25 cellular contexts compared by ENCODE assay signal in genomic region chr20:36320898-36321695, GRCh38. TPM values are rescaled to one million over a fixed set of nuclear protein-coding genes. Genes with fewer than 3 reads are reported as not detected.
DNase-seq lines count a peak whose midpoint lies in the region; ATAC-seq, FAIRE-seq and TF ChIP-seq lines count a peak whose summit lies in the region.
"Had no signal": no experiment of that assay in that cellular context is flagged by ENCODE, and none has a peak within 500 bp of the region (broad histone marks: within the 10 kb centered on the region; RNA-seq: fewer than 3 reads in every experiment).

No MANE protein-coding gene starts in this region.

- no peak for FAIRE-seq in GM12892 (lab: Jason Lieb, UNC)
- FAIRE-seq: A549, GM19239 had no signal

- no peak overlapping the region for H4K8ac ChIP-seq in trophoblast cell (ENCODE audit: low read depth, low read length)

- no peak overlapping the region for H2AFZ ChIP-seq in trophoblast cell (ENCODE audit: insufficient read depth, low read length, poor library complexity)
- no peak overlapping the region for H2AFZ ChIP-seq in hepatocyte

- H3K36me3 ChIP-seq in NT2/D1 (ENCODE audit: insufficient read depth, insufficient read length, low read length) (no peaks in the 10 kb centered on the region), trophoblast cell (ENCODE audit: control insufficient read depth in 1 of 2, insufficient read depth in 2 of 2, low read length in 2 of 2) (no peaks in the 10 kb centered on the region), hepatocyte (replicated peaks; ENCODE audit: insufficient read depth, low read depth) (no peaks in the 10 kb centered on the region)
- H3K36me3 ChIP-seq: BE2C, HAP-1, Peyer's patch had no signal

- in situ Hi-C loops in G401 (cut with HindIII; ENCODE audit: low sequenced_read_pairs) = no loop called here

- H3K4me1 ChIP-seq in NT2/D1 (ENCODE audit: insufficient read depth, insufficient read length) (peaks cover 19% of the 10 kb centered on the region), trophoblast cell (ENCODE audit: control insufficient read depth in 1 of 2, insufficient read depth in 2 of 2, low read length in 2 of 2) (no peaks in the 10 kb centered on the region), hepatocyte (ENCODE audit: insufficient read depth) (no peaks in the 10 kb centered on the region)
- H3K4me1 ChIP-seq: A549, BE2C, HAP-1, Peyer's patch had no signal

- H3K9me3 ChIP-seq in NT2/D1 (ENCODE audit: insufficient read depth, low read length) (0 out of 2 replicates have a peak, but pooled peaks cover 5% of the 10 kb centered on the region), trophoblast cell (ENCODE audit: insufficient read depth, low read depth, low read length) (peaks cover 2% of the 10 kb centered on the region), hepatocyte (ENCODE audit: low read depth) (no peaks in the 10 kb centered on the region)
- H3K9me3 ChIP-seq: BE2C, HAP-1, Peyer's patch had no signal

- no peak overlapping the region for H3K18ac ChIP-seq in trophoblast cell (ENCODE audit: low read length)

- no peak for TF ChIP-seq CTCF in hepatocyte (IDR thresholded peaks at IDR 0.05; ENCODE audit: poor library complexity)

- H3K79me2 ChIP-seq in trophoblast cell (ENCODE audit: control insufficient read depth, insufficient read depth, low read length, poor library complexity) (no peaks in the 10 kb centered on the region), hepatocyte (no peaks in the 10 kb centered on the region)

- H2AK5ac ChIP-seq in trophoblast cell (ENCODE audit: low read length) = no peak overlapping the region

- H3K9ac ChIP-seq in NT2/D1 (ENCODE audit: insufficient read length, low read depth) (peak overlapping the region; percentile 14), trophoblast cell (ENCODE audit: low read length) (no peak overlapping the region)
- H3K9ac ChIP-seq: KMS-11 had no signal

- H3K27ac ChIP-seq in trophoblast cell (ENCODE audit: low read depth, low read length) (no peak overlapping the region), hepatocyte (no peak overlapping the region)
- H3K27ac ChIP-seq: A549, HL-60, KMS-11, Peyer's patch had no signal

- ATAC-seq in esophagus mucosa (peak; percentile 10), GM18517 (IDR thresholded peaks at IDR 0.05; ENCODE audit: unreplicated experiment) (no peak), GM19351 (IDR thresholded peaks at IDR 0.05; ENCODE audit: unreplicated experiment) (no peak)
- ATAC-seq: A549 had no signal

- H3K4ac ChIP-seq in trophoblast cell (ENCODE audit: low read depth, low read length) = no peak overlapping the region

- H2BK120ac ChIP-seq in trophoblast cell (ENCODE audit: insufficient read depth, low read length, poor library complexity) = no peak overlapping the region

- H3K23ac ChIP-seq in trophoblast cell (ENCODE audit: low read length) = no peak overlapping the region

- H4K12ac ChIP-seq in trophoblast cell (ENCODE audit: low read depth, low read length) = no peak overlapping the region

- H3K9me2 ChIP-seq in hepatocyte (replicated peaks; ENCODE audit: insufficient read depth) = no peaks in the 10 kb centered on the region

- no peak overlapping the region for H3K14ac ChIP-seq in trophoblast cell (ENCODE audit: low read length)

- H2BK12ac ChIP-seq in trophoblast cell (ENCODE audit: low read length) = no peak overlapping the region

- H2BK5ac ChIP-seq in trophoblast cell (ENCODE audit: low read depth, low read length, poor library complexity) = no peak overlapping the region

- no peak for TF ChIP-seq POLR2A in GM12892 (IDR thresholded peaks at IDR 0.05; ENCODE audit: low read depth, low read length)

- H4K91ac ChIP-seq in trophoblast cell (ENCODE audit: low read depth, low read length) = no peak overlapping the region

- H3K4me3 ChIP-seq in NT2/D1 (ENCODE audit: insufficient read length, low read depth) (no peak overlapping the region), trophoblast cell (ENCODE audit: low read depth, low read length) (no peak overlapping the region), hepatocyte (no peak overlapping the region)
- H3K4me3 ChIP-seq: A549, HAP-1, Peyer's patch had no signal

- H3K27me3 ChIP-seq in NT2/D1 (ENCODE audit: insufficient read depth, insufficient read length) = no peaks in the 10 kb centered on the region
- H3K27me3 ChIP-seq in trophoblast cell (ENCODE audit: insufficient read depth, low read length) = no peaks in the 10 kb centered on the region
- H3K27me3 ChIP-seq in hepatocyte = no peaks in the 10 kb centered on the region
- H3K27me3 ChIP-seq: BE2C, Peyer's patch had no signal

- DNase-seq in GM12892 (ENCODE audit: insufficient read length) (peak; percentile 2), NT2/D1 (ENCODE audit: low read depth, low spot score) (no peak), trophoblast cell (peak; percentile 62 to 81), G401 (ENCODE audit: low spot score) (no peak), hepatocyte (ENCODE audit: low spot score) (no peak)
- DNase-seq: BE2C; CD4-positive, CD25-positive, alpha-beta regulatory T cell; COR-L47; DMS79; NCI-H1092 treated with DMSO at 0.1 percent for 48 hours; NCI-H1436 treated with DMSO at 0.1 percent for 48 hours; NCI-H2029; NCI-H2227 treated with DMSO at 0.1 percent for 48 hours; NCI-H510A; NCI-H748 treated with DMSO at 0.1 percent for 48 hours; NK-92 treated with Interleukin-12 subunit alpha and Interleukin-12 subunit beta, amount 100 ng/mL, for 24 hours; Peyer's patch had no signal

- H3K4me2 ChIP-seq in trophoblast cell (ENCODE audit: low read length) (no peak overlapping the region), hepatocyte (no peak overlapping the region)
- H3K4me2 ChIP-seq: A549, KMS-11 had no signal

- WGBS in trophoblast cell (ENCODE audit: extremely low coverage, insufficient coverage, insufficient read length) = no CpG with 5 or more reads among the region's 24 CpGs
- WGBS in hepatocyte (ENCODE audit: low lambda C conversion rate, missing lambda C conversion rate) = 93% methylated on average over 23 of the region's 24 CpGs

- no peaks in the 10 kb centered on the region for H3K79me1 ChIP-seq in trophoblast cell (ENCODE audit: low read length)

- no peaks in the 10 kb centered on the region for H4K20me1 ChIP-seq in hepatocyte (ENCODE audit: insufficient read depth, poor library complexity, severe bottlenecking)

RNA-seq across cellular contexts. Expression of gene DLGAP4, which starts 15.0 kb away (rescaled TPM):
- polyA plus RNA-seq in GM12892 (2012; ENCODE audit: missing spikeins) = 29.2 TPM
- total RNA-seq in esophagus mucosa = 31.5 TPM
- polyA plus RNA-seq in trophoblast cell (2013) = 165 TPM in 2 replicates
- 15.9 and 34.6 TPM in 2 replicates for total RNA-seq in G401 (2014; rRNA removed; shearing (Covaris generic))
- 13.8 and 16.5 TPM in 2 replicates for total RNA-seq in hepatocyte
- polyA plus RNA-seq in hepatocyte = 39.4 and 48.6 TPM in 2 replicates

Comparison
In these comparisons a context has a peak if more than half of its experiments do, and no peak if none do; other contexts are left out.
1. DNase-seq: peak in GM12892 (single experiment) and trophoblast cell (2 of 2); none in NT2/D1 (single experiment), G401 (single experiment) and hepatocyte (single experiment).